In genomic region chr22:33139937-33140336, GRCh38 we compare ENCODE assay signal across 35 cellular contexts.
"Had no signal": no experiment of that assay in that cellular context is flagged by ENCODE, and none has a peak within 500 bp of the region (broad histone marks: within the 10 kb centered on the region; RNA-seq: fewer than 3 reads in every experiment).

No MANE protein-coding gene starts in this region.

- H3K36me3 Mint-ChIP-seq: activated CD4-positive, alpha-beta memory T cell treated with anti-CD3 and anti-CD28 coated beads for 36 hours; activated CD8-positive, alpha-beta memory T cell treated with anti-CD3 and anti-CD28 coated beads, Interleukin-2, amount 10 ng/mL, durations not matched to agents 7 days and 5 days; activated naive CD4-positive, alpha-beta T cell treated with anti-CD3 and anti-CD28 coated beads, Interleukin-2, amount 50 U/mL, for 72 hours; activated naive CD8-positive, alpha-beta T cell treated with anti-CD3 and anti-CD28 coated beads, Interleukin-2, amount 10 ng/mL, durations not matched to agents 7 days and 5 days; brain had no signal

- H3K4me3 Mint-ChIP-seq: activated CD4-positive, alpha-beta memory T cell treated with anti-CD3 and anti-CD28 coated beads for 36 hours; activated CD4-positive, alpha-beta T cell treated with anti-CD3 and anti-CD28 coated beads for 36 hours; activated CD4-positive, alpha-beta T cell treated with anti-CD3 and anti-CD28 coated beads, Interleukin-2, amount 10 ng/mL, durations not matched to agents 24 days and 14 days; activated CD8-positive, alpha-beta memory T cell treated with anti-CD3 and anti-CD28 coated beads, Interleukin-2, amount 10 ng/mL, durations not matched to agents 7 days and 5 days; activated CD8-positive, alpha-beta T cell treated with anti-CD3 and anti-CD28 coated beads, Interleukin-2, amount 10 ng/mL, durations not matched to agents 7 days and 5 days; activated naive CD4-positive, alpha-beta T cell treated with anti-CD3 and anti-CD28 coated beads for 36 hours; activated naive CD8-positive, alpha-beta T cell treated with anti-CD3 and anti-CD28 coated beads, Interleukin-2, amount 10 ng/mL, durations not matched to agents 7 days and 5 days; activated T-helper 1 cell treated with anti-CD3 and anti-CD28 coated beads, Interleukin-12 subunit alpha, Interleukin-12 subunit beta, Interleukin-2, Interleukin-4 antibody, amounts not matched to agents 30 ng/mL and 10 ng/mL and 1 ng/mL, durations not matched to agents 14 hours and 24 hours and 36 hours; brain; central memory CD8-positive, alpha-beta T cell; dendritic cell treated with granulocyte-macrophage colony-stimulating factor and Interleukin-4, amounts not matched to agents 40 ng/mL and 50 ng/mL, for 4 days; T-helper 17 cell; T-helper 2 cell treated with Interferon-gamma antibody and Interleukin-4, amounts not matched to agents 5 μg/mL and 100 μg/mL, for 36 hours had no signal

- H3K27me3 ChIP-seq: ascending aorta, breast epithelium, cardiac muscle cell, dorsolateral prefrontal cortex, esophagus muscularis mucosa, gastroesophageal sphincter, heart right ventricle had no signal

- H3K36me3 ChIP-seq: ascending aorta, breast epithelium, cardiac muscle cell, esophagus muscularis mucosa, gastroesophageal sphincter, heart right ventricle, WERI-Rb-1 had no signal

- H3K9me3 Mint-ChIP-seq: activated T-helper 1 cell treated with anti-CD3 and anti-CD28 coated beads, Interleukin-12 subunit alpha, Interleukin-12 subunit beta, Interleukin-2, Interleukin-4 antibody, amounts not matched to agents 30 ng/mL and 10 ng/mL and 1 ng/mL, durations not matched to agents 14 hours and 24 hours and 36 hours had no signal

- H3K4me1 ChIP-seq: ascending aorta, breast epithelium, esophagus muscularis mucosa, foreskin keratinocyte, gastroesophageal sphincter, heart right ventricle had no signal

- H3K4me3 ChIP-seq: ascending aorta, breast epithelium, cardiac muscle cell, coronary artery, dorsolateral prefrontal cortex, esophagus muscularis mucosa, gastroesophageal sphincter, heart right ventricle had no signal

- H3K27ac ChIP-seq: ascending aorta, breast epithelium, cardiac muscle cell, coronary artery, dorsolateral prefrontal cortex, esophagus muscularis mucosa, foreskin keratinocyte, gastroesophageal sphincter, heart right ventricle, WERI-Rb-1 had no signal

- H3K4me1 Mint-ChIP-seq: activated CD4-positive, alpha-beta T cell treated with anti-CD3 and anti-CD28 coated beads for 36 hours; activated CD4-positive, alpha-beta T cell treated with anti-CD3 and anti-CD28 coated beads, Interleukin-2, amount 10 ng/mL, durations not matched to agents 24 days and 14 days; activated CD8-positive, alpha-beta memory T cell treated with anti-CD3 and anti-CD28 coated beads, Interleukin-2, amount 10 ng/mL, durations not matched to agents 7 days and 5 days; activated naive CD8-positive, alpha-beta T cell treated with anti-CD3 and anti-CD28 coated beads, Interleukin-2, amount 10 ng/mL, durations not matched to agents 7 days and 5 days; brain; central memory CD8-positive, alpha-beta T cell had no signal

- ATAC-seq: activated CD4-positive, alpha-beta T cell treated with anti-CD3 and anti-CD28 coated beads for 36 hours; activated CD8-positive, alpha-beta memory T cell treated with anti-CD3 and anti-CD28 coated beads, Interleukin-2, amount 10 ng/mL, durations not matched to agents 7 days and 5 days; activated CD8-positive, alpha-beta T cell treated with anti-CD3 and anti-CD28 coated beads, Interleukin-2, amount 10 ng/mL, durations not matched to agents 7 days and 5 days; activated naive CD4-positive, alpha-beta T cell treated with anti-CD3 and anti-CD28 coated beads, Interleukin-2, amount 50 U/mL, for 72 hours; foreskin keratinocyte; gastroesophageal sphincter; heart right ventricle; T-helper 17 cell had no signal

- DNase-seq: activated CD4-positive, alpha-beta memory T cell treated with anti-CD3 and anti-CD28 coated beads for 36 hours; activated CD4-positive, alpha-beta T cell treated with anti-CD3 and anti-CD28 coated beads for 36 hours; activated CD4-positive, alpha-beta T cell treated with anti-CD3 and anti-CD28 coated beads, Interleukin-2, amount 10 ng/mL, durations not matched to agents 24 days and 14 days; activated CD4-positive, CD25-positive, alpha-beta regulatory T cell; activated CD4-positive, CD25-positive, alpha-beta regulatory T cell treated with anti-CD3 and anti-CD28 coated beads, Interleukin-2, amount 50 U/mL, for 72 hours; activated CD8-positive, alpha-beta memory T cell treated with anti-CD3 and anti-CD28 coated beads, Interleukin-2, amount 10 ng/mL, durations not matched to agents 7 days and 5 days; activated CD8-positive, alpha-beta memory T cell treated with anti-CD3 and anti-CD28 coated beads, Interleukin-2, amount 50 U/mL, for 4 hours; activated CD8-positive, alpha-beta T cell treated with anti-CD3 and anti-CD28 coated beads, Interleukin-2, amount 10 ng/mL, durations not matched to agents 7 days and 5 days; activated effector memory CD4-positive, alpha-beta T cell treated with anti-CD3 and anti-CD28 coated beads, Interleukin-2, amount 50 U/mL, for 16 hours; activated naive CD4-positive, alpha-beta T cell treated with anti-CD3 and anti-CD28 coated beads for 36 hours; activated naive CD8-positive, alpha-beta T cell treated with anti-CD3 and anti-CD28 coated beads, Interleukin-2, amount 10 ng/mL, durations not matched to agents 7 days and 5 days; activated T-cell treated with anti-CD3 and anti-CD28 coated beads, Interleukin-2, amount 50 U/mL, for 1 hour; activated T-cell treated with anti-CD3 and anti-CD28 coated beads, Interleukin-2, amount 50 U/mL, for 48 hours; dorsolateral prefrontal cortex; effector memory CD4-positive, alpha-beta T cell; erythroblast; foreskin keratinocyte; heart right ventricle; T-helper 1 cell; T-helper 17 cell; T1000; WERI-Rb-1 had no signal

- H3K27me3 Mint-ChIP-seq: activated CD4-positive, alpha-beta memory T cell treated with anti-CD3 and anti-CD28 coated beads for 36 hours; activated CD4-positive, alpha-beta T cell treated with anti-CD3 and anti-CD28 coated beads, Interleukin-2, amount 10 ng/mL, durations not matched to agents 24 days and 14 days; activated CD8-positive, alpha-beta memory T cell treated with anti-CD3 and anti-CD28 coated beads, Interleukin-2, amount 10 ng/mL, durations not matched to agents 7 days and 5 days; activated naive CD8-positive, alpha-beta T cell treated with anti-CD3 and anti-CD28 coated beads, Interleukin-2, amount 10 ng/mL, durations not matched to agents 7 days and 5 days; dendritic cell treated with granulocyte-macrophage colony-stimulating factor and Interleukin-4, amounts not matched to agents 40 ng/mL and 50 ng/mL, for 4 days had no signal

- H3K27ac Mint-ChIP-seq: activated CD4-positive, alpha-beta memory T cell treated with anti-CD3 and anti-CD28 coated beads for 36 hours; activated CD4-positive, alpha-beta T cell treated with anti-CD3 and anti-CD28 coated beads for 36 hours; activated CD4-positive, alpha-beta T cell treated with anti-CD3 and anti-CD28 coated beads, Interleukin-2, amount 10 ng/mL, durations not matched to agents 24 days and 14 days; activated CD8-positive, alpha-beta memory T cell treated with anti-CD3 and anti-CD28 coated beads, Interleukin-2, amount 10 ng/mL, durations not matched to agents 7 days and 5 days; activated CD8-positive, alpha-beta T cell treated with anti-CD3 and anti-CD28 coated beads, Interleukin-2, amount 10 ng/mL, durations not matched to agents 7 days and 5 days; activated naive CD4-positive, alpha-beta T cell treated with anti-CD3 and anti-CD28 coated beads for 36 hours; activated naive CD4-positive, alpha-beta T cell treated with anti-CD3 and anti-CD28 coated beads, Interleukin-2, amount 50 U/mL, for 72 hours; activated naive CD8-positive, alpha-beta T cell treated with anti-CD3 and anti-CD28 coated beads, Interleukin-2, amount 10 ng/mL, durations not matched to agents 7 days and 5 days; activated T-helper 1 cell treated with anti-CD3 and anti-CD28 coated beads, Interleukin-12 subunit alpha, Interleukin-12 subunit beta, Interleukin-2, Interleukin-4 antibody, amounts not matched to agents 30 ng/mL and 10 ng/mL and 1 ng/mL, durations not matched to agents 14 hours and 24 hours and 36 hours; activated T-helper 2 cell treated with anti-CD3 and anti-CD28 coated beads, Interferon-gamma antibody, Interleukin-2, Interleukin-4, amounts not matched to agents 10 μg/mL and 5 μg/mL and 100 μg/mL, durations not matched to agents 14 hours and 24 hours and 36 hours; brain; dendritic cell treated with granulocyte-macrophage colony-stimulating factor and Interleukin-4, amounts not matched to agents 40 ng/mL and 50 ng/mL, for 4 days; T-helper 17 cell; T-helper 2 cell treated with Interferon-gamma antibody and Interleukin-4, amounts not matched to agents 5 μg/mL and 100 μg/mL, for 36 hours had no signal
